In the genomic region with DNA sequence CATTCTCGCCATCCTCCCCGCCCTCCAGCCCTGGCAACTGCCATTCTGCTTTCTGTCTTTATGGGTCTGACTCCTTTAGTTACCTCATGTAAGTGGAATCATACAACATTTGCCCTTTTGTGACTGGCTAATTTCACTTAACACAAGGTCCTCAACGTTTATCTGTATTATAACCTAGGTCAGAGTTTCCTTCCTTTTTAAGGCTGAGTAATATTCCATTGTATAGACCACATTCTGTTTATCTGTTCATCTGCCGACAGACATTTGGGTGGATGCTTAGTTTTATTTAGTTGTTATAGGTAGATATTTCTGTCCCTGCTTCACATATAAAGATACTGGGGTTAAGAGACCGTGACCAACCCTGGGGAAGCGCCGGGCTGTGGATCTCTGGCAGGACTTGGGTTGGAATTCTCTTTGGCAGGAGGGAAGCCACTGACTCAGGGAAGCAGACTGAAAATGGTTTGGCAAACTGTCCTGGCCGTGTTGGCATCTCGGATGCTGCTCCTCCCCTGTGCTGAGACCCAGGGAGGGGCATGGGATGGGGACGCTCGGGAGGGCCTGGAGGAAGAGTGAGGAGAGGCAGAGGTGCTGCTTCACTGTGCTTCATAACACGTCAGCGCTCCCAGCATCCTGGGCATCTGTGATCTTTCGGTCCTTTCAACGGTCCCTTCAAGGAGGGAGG, we compare ENCODE assay signal across 17 cellular contexts. TPM values are rescaled to one million over a fixed set of nuclear protein-coding genes. Genes with fewer than 3 reads are reported as not detected.
A peak's percentile ranks its signal among the peaks of the same experiment; 100 is the strongest.
DNase-seq lines count a peak whose midpoint lies in the region; ATAC-seq and TF ChIP-seq lines count a peak whose summit lies in the region.
"Had no signal": no experiment of that assay in that cellular context is flagged by ENCODE, and none has a peak within 500 bp of the region (broad histone marks: within the 10 kb centered on the region; RNA-seq: fewer than 3 reads in every experiment).

No MANE protein-coding gene starts in this region.

- in situ Hi-C loops in gastrocnemius medialis (cut with MboI; ENCODE audit: low sequenced_read_pairs in 4 of 4): no loop called here

- no peaks in the 10 kb centered on the region for H3K9me2 ChIP-seq in GM23338 (ENCODE audit: insufficient read depth)

- DNase-seq in GM23338 (ENCODE audit: low spot score) (peak; percentile 17), fibroblast of the aortic adventitia (ENCODE audit: low read depth) (peak; percentile 28), gastrocnemius medialis (peak in 1 of 2 donors; percentile 71), germinal center (ENCODE audit: low spot score) (no peak), superior temporal gyrus (ENCODE audit: extremely low spot score) (no peak)
- DNase-seq: activated CD8-positive, alpha-beta memory T cell treated with anti-CD3 and anti-CD28 coated beads, Interleukin-2, amount 50 U/mL, for 48 hours; activated effector memory CD4-positive, alpha-beta T cell treated with anti-CD3 and anti-CD28 coated beads, Interleukin-2, amount 50 U/mL, for 16 hours; DMS79 treated with DMSO at 0.1 percent for 48 hours; NCI-H1417; NCI-H69 had no signal

- no peaks in the 10 kb centered on the region for H3K27me3 ChIP-seq in GM23338 (ENCODE audit: insufficient read depth)
- H3K27me3 ChIP-seq in gastrocnemius medialis: no peaks in the 10 kb centered on the region
- H3K27me3 ChIP-seq: thyroid gland had no signal

- no peak for TF ChIP-seq POLR2A in gastrocnemius medialis (IDR thresholded peaks at IDR 0.05)

- H3K27me3 Mint-ChIP-seq in GM23338 (ENCODE audit: insufficient read depth, low read depth, poor library complexity): peaks cover 16% of the 10 kb centered on the region
- H3K27me3 Mint-ChIP-seq: natural killer cell treated with Interleukin-12 subunit alpha and Interleukin-12 subunit beta and Interleukin-15 and Interleukin-18, amount 100 ng/mL, for 72 hours had no signal

- H3K27ac Mint-ChIP-seq in GM23338: peak overlapping the region; percentile 87
- H3K27ac Mint-ChIP-seq: natural killer cell treated with Interleukin-12 subunit alpha and Interleukin-12 subunit beta and Interleukin-15 and Interleukin-18, amount 100 ng/mL, for 72 hours; stimulated activated effector memory CD8-positive, alpha-beta T cell treated with anti-CD3 and anti-CD28 coated beads, Interleukin-12 subunit alpha, Interleukin-12 subunit beta, amount 100 ng/mL, for 72 hours had no signal

- H3K4me3 ChIP-seq in GM23338 (no peak overlapping the region; the same call in 1 of the 2 replicates), fibroblast of the aortic adventitia (ENCODE audit: low read depth, low read length) (no peak overlapping the region), gastrocnemius medialis (peak overlapping the region in 2 of 4 donors; percentile 7 to 21)
- H3K4me3 ChIP-seq: thyroid gland had no signal

- peak overlapping the region; percentile 55 for H3K4me2 ChIP-seq in GM23338

- H3K4me1 ChIP-seq in GM23338 (ENCODE audit: insufficient read depth): peaks cover 28% of the 10 kb centered on the region
- peaks cover 42 to 65% of the 10 kb centered on the region in 2 donors for H3K4me1 ChIP-seq in gastrocnemius medialis

- H3K4me3 Mint-ChIP-seq in GM23338: peak overlapping the region; percentile 49
- H3K4me3 Mint-ChIP-seq: CD8-positive, alpha-beta memory T cell; natural killer cell treated with Interleukin-12 subunit alpha and Interleukin-12 subunit beta and Interleukin-15 and Interleukin-18, amount 100 ng/mL, for 72 hours; stimulated activated effector memory CD8-positive, alpha-beta T cell treated with anti-CD3 and anti-CD28 coated beads, Interleukin-12 subunit alpha, Interleukin-12 subunit beta, amount 100 ng/mL, for 72 hours had no signal

- H2AFZ ChIP-seq in GM23338: no peak overlapping the region

- no peaks in the 10 kb centered on the region for H3K9me3 Mint-ChIP-seq in GM23338
- H3K9me3 Mint-ChIP-seq: CD8-positive, alpha-beta memory T cell; natural killer cell treated with Interleukin-12 subunit alpha and Interleukin-12 subunit beta and Interleukin-15 and Interleukin-18, amount 100 ng/mL, for 72 hours; stimulated activated effector memory CD8-positive, alpha-beta T cell treated with anti-CD3 and anti-CD28 coated beads, Interleukin-12 subunit alpha, Interleukin-12 subunit beta, amount 100 ng/mL, for 72 hours had no signal

- H4K20me1 ChIP-seq in GM23338 (replicated peaks; ENCODE audit: insufficient read depth): peaks cover 59% of the 10 kb centered on the region

- no peaks in the 10 kb centered on the region for H3K9me3 ChIP-seq in gastrocnemius medialis
- H3K9me3 ChIP-seq: thyroid gland had no signal

- H3F3A ChIP-seq in GM23338 (replicated peaks; ENCODE audit: low read depth): peaks cover 21% of the 10 kb centered on the region; the same call in 1 of the 2 replicates

- peaks cover 48% of the 10 kb centered on the region for H3K4me1 Mint-ChIP-seq in GM23338
- H3K4me1 Mint-ChIP-seq: CD8-positive, alpha-beta memory T cell had no signal

- TF ChIP-seq CTCF in GM23338 (conservative IDR thresholded peaks at IDR 0.05; ENCODE audit: low read depth in 2 of 2) (no peak), fibroblast of the aortic adventitia (IDR thresholded peaks at IDR 0.05; ENCODE audit: insufficient read depth, low read length) (no peak), gastrocnemius medialis (IDR thresholded peaks at IDR 0.05 in 4 of 5, conservative IDR thresholded peaks at IDR 0.05 in 1 of 5) (no peak)

- intact Hi-C loops in gastrocnemius medialis (cut with DNase I; ENCODE audit: low total_unique reads): no loop called here

- H3K36me3 ChIP-seq in GM23338 (ENCODE audit: insufficient read depth) (peaks cover 21% of the 10 kb centered on the region), gastrocnemius medialis (peaks cover 0 to 10% of the 10 kb centered on the region in 2 donors)
- H3K36me3 ChIP-seq: thyroid gland had no signal

- H3K27ac ChIP-seq in GM23338 (ENCODE audit: low read depth) (peak overlapping the region; percentile 84), angular gyrus (ENCODE audit: low read depth, low read length) (peak overlapping the region; percentile 2), gastrocnemius medialis (peak overlapping the region; percentile 95 to 99 (median 97))
- H3K27ac ChIP-seq: thyroid gland had no signal

- H3K36me3 Mint-ChIP-seq in GM23338 (ENCODE audit: low read depth): peaks cover 71% of the 10 kb centered on the region
- H3K36me3 Mint-ChIP-seq: CD8-positive, alpha-beta memory T cell; natural killer cell treated with Interleukin-12 subunit alpha and Interleukin-12 subunit beta and Interleukin-15 and Interleukin-18, amount 100 ng/mL, for 72 hours; stimulated activated effector memory CD8-positive, alpha-beta T cell treated with anti-CD3 and anti-CD28 coated beads, Interleukin-12 subunit alpha, Interleukin-12 subunit beta, amount 100 ng/mL, for 72 hours had no signal

- ATAC-seq in GM23338 (no peak), gastrocnemius medialis (peak; percentile 15 to 24), HG02852 (IDR thresholded peaks at IDR 0.05; ENCODE audit: unreplicated experiment) (no peak), GM21825 (IDR thresholded peaks at IDR 0.05; ENCODE audit: unreplicated experiment) (no peak)
- ATAC-seq: natural killer cell treated with Interleukin-12 subunit alpha and Interleukin-12 subunit beta and Interleukin-15 and Interleukin-18, amount 100 ng/mL, for 72 hours had no signal

- peaks cover 81% of the 10 kb centered on the region for H3K79me2 ChIP-seq in GM23338 (replicated peaks; ENCODE audit: insufficient read depth)

TF ChIP-seq in GM23338, 12 proteins besides CTCF, POLR2A, EP300 and RAD21:
- TF ChIP-seq EZH2phosphoT487 (IDR thresholded peaks at IDR 0.05; ENCODE audit: unreplicated experiment): no peak
- no peak for TF ChIP-seq ZNF331 (CRISPR knock-in tag; IDR thresholded peaks at IDR 0.05; ENCODE audit: low read depth)
- TF ChIP-seq POLR2AphosphoS5 (IDR thresholded peaks at IDR 0.05; ENCODE audit: low read depth): no peak
- TF ChIP-seq JUNB (IDR thresholded peaks at IDR 0.05; ENCODE audit: unreplicated experiment): no peak
- TF ChIP-seq STAT1 (IDR thresholded peaks at IDR 0.05; ENCODE audit: unreplicated experiment): no peak
- TF ChIP-seq, protein P1, sequence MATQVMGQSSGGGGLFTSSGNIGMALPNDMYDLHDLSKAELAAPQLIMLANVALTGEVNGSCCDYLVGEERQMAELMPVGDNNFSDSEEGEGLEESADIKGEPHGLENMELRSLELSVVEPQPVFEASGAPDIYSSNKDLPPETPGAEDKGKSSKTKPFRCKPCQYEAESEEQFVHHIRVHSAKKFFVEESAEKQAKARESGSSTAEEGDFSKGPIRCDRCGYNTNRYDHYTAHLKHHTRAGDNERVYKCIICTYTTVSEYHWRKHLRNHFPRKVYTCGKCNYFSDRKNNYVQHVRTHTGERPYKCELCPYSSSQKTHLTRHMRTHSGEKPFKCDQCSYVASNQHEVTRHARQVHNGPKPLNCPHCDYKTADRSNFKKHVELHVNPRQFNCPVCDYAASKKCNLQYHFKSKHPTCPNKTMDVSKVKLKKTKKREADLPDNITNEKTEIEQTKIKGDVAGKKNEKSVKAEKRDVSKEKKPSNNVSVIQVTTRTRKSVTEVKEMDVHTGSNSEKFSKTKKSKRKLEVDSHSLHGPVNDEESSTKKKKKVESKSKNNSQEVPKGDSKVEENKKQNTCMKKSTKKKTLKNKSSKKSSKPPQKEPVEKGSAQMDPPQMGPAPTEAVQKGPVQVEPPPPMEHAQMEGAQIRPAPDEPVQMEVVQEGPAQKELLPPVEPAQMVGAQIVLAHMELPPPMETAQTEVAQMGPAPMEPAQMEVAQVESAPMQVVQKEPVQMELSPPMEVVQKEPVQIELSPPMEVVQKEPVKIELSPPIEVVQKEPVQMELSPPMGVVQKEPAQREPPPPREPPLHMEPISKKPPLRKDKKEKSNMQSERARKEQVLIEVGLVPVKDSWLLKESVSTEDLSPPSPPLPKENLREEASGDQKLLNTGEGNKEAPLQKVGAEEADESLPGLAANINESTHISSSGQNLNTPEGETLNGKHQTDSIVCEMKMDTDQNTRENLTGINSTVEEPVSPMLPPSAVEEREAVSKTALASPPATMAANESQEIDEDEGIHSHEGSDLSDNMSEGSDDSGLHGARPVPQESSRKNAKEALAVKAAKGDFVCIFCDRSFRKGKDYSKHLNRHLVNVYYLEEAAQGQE (IDR thresholded peaks at IDR 0.05; ENCODE audit: unreplicated experiment): no peak

RNA-seq across cellular contexts. Expression of a gene that starts 38.9 kb away (rescaled TPM):
- 137 and 145 TPM in 2 replicates for total RNA-seq in GM23338 (2014; rRNA removed; shearing (Covaris generic))
- 56.0 and 68.1 TPM in 2 replicates for polyA plus RNA-seq in GM23338 (2016; fragmentation: Nextera tagmentation; extraction: Ambion mirVana)
- total RNA-seq in fibroblast of the aortic adventitia (ENCODE audit: low replicate concordance): 14.6 and 18.9 TPM in 2 replicates
- total RNA-seq in gastrocnemius medialis: 100 to 1,000 TPM in 2 of 4 donors, 10 to 100 TPM in 2; 91.1 to 201 (median 122) TPM
- polyA plus RNA-seq: CD8-positive, alpha-beta memory T cell had no signal

Comparison
In these comparisons a context has a peak if more than half of its experiments do, and no peak if none do; other contexts are left out.
1. ATAC-seq: peak in gastrocnemius medialis (2 of 2); none in GM23338 (single experiment), HG02852 (single experiment) and GM21825 (single experiment).
2. DNase-seq: peak in GM23338 (single experiment) and fibroblast of the aortic adventitia (single experiment); none in germinal center (single experiment) and superior temporal gyrus (single experiment).
3. H3K27ac ChIP-seq: peak in every context shown above with its lines; median percentile 97 in gastrocnemius medialis; 84 in GM23338; 2 in angular gyrus.